Comparison of ENCODE assay signal across 14 cellular contexts in genomic region chr20:63222541-63222940, GRCh38. TPM values are rescaled to one million over a fixed set of nuclear protein-coding genes. Genes with fewer than 3 reads are reported as not detected.
DNase-seq lines count a peak whose midpoint lies in the region; ATAC-seq and TF ChIP-seq lines count a peak whose summit lies in the region.
"Had no signal": no experiment of that assay in that cellular context is flagged by ENCODE, and none has a peak within 500 bp of the region (broad histone marks: within the 10 kb centered on the region; RNA-seq: fewer than 3 reads in every experiment).

No MANE protein-coding gene starts in this region.

- DNase-seq in Right ventricle myocardium inferior (ENCODE audit: missing footprints) (peak; percentile 51), left ventricle myocardium inferior (no peak), HT-29 (ENCODE audit: low spot score) (peak; percentile 31), RPMI8226 (peak; percentile 33), mucosa of descending colon (peak in 1 of 3 donors; percentile 35), NCI-H226 (no peak)
- DNase-seq: DMS 273 treated with DMSO at 0.1 percent for 48 hours, KBM-7, NCI-H526 treated with DMSO at 0.1 percent for 48 hours had no signal

- ATAC-seq in Right ventricle myocardium inferior (no peak), mucosa of descending colon (peak; percentile 16), GM19328 (IDR thresholded peaks at IDR 0.05; ENCODE audit: unreplicated experiment) (no peak), HG02678 (IDR thresholded peaks at IDR 0.05; ENCODE audit: unreplicated experiment) (no peak)

- no peak overlapping the region for H3K27ac ChIP-seq in left ventricle myocardium inferior (replicated peaks)

- intact Hi-C loops in Right ventricle myocardium inferior (cut with DNase I) = loop anchor here (10.0 kb wide), 1 partner anchor 168 kb away; no protein-coding TSS in a partner anchor
- intact Hi-C loops in left ventricle myocardium inferior (cut with micrococcal nuclease) = no loop called here
- intact Hi-C loops in mucosa of descending colon (cut with DNase I, micrococcal nuclease) = no loop called here

- H3K9me3 ChIP-seq in left ventricle myocardium inferior (replicated peaks) (no peaks in the 10 kb centered on the region), mucosa of descending colon (no peaks in the 10 kb centered on the region)
- H3K9me3 ChIP-seq: A549 had no signal

- H3K36me3 ChIP-seq in left ventricle myocardium inferior (no peaks in the 10 kb centered on the region), mucosa of descending colon (ENCODE audit: low read depth) (no peaks in the 10 kb centered on the region)

- H3K27me3 ChIP-seq in left ventricle myocardium inferior (ENCODE audit: low read depth) = peaks cover 31% of the 10 kb centered on the region

- H3K4me3 ChIP-seq in left ventricle myocardium inferior (no peak overlapping the region), mucosa of descending colon (no peak overlapping the region)
- H3K4me3 ChIP-seq: A549 had no signal

- H3K4me1 ChIP-seq in left ventricle myocardium inferior = peaks cover 10% of the 10 kb centered on the region
- H3K4me1 ChIP-seq in mucosa of descending colon (ENCODE audit: low read depth) = no peaks in the 10 kb centered on the region

- TF ChIP-seq CTCF in left ventricle myocardium inferior (IDR thresholded peaks at IDR 0.05; ENCODE audit: borderline replicate concordance) (no peak), mucosa of descending colon (IDR thresholded peaks at IDR 0.05) (no peak)

RNA-seq across cellular contexts. Expression of gene YTHDF1, which starts 6.6 kb away (rescaled TPM):
- total RNA-seq in Right ventricle myocardium inferior (22.9 TPM), left ventricle myocardium inferior (22.2 TPM), mucosa of descending colon (10 to 100 TPM; 32.0 to 37.2 (median 34.2) TPM)
- 47.2 and 53.6 TPM in 2 replicates for total RNA-seq in HT-29 (2014; rRNA removed; shearing (Covaris generic))

RNA-seq across cellular contexts. Expression of gene BIRC7, which starts 13.2 kb away (rescaled TPM):
- total RNA-seq in Right ventricle myocardium inferior (not detected), left ventricle myocardium inferior (0.27 TPM), mucosa of descending colon (under 1 TPM in 1 of 3 donors, not detected in 2; 0.22 TPM)
- total RNA-seq in HT-29 (2014; rRNA removed; shearing (Covaris generic)) = 1.3 and 2.7 TPM in 2 replicates
- total RNA-seq: H9 had no signal

RNA-seq across cellular contexts. Expression of gene NKAIN4, which starts 31.7 kb away (rescaled TPM):
- not detected for total RNA-seq in Right ventricle myocardium inferior
- not detected for total RNA-seq in left ventricle myocardium inferior
- not detected in 2 replicates for total RNA-seq in HT-29 (2014; rRNA removed; shearing (Covaris generic))
- 1 to 10 TPM in 1 of 3 donors, not detected in 2; 1.6 TPM for total RNA-seq in mucosa of descending colon
- total RNA-seq: SK-MEL-5 had no signal

RNA-seq across cellular contexts. Expression of gene ARFGAP1, which starts 50.1 kb away (rescaled TPM):
- 28.8 TPM for total RNA-seq in Right ventricle myocardium inferior
- 33.4 TPM for total RNA-seq in left ventricle myocardium inferior
- 142 and 150 TPM in 2 replicates for total RNA-seq in HT-29 (2014; rRNA removed; shearing (Covaris generic))
- total RNA-seq in mucosa of descending colon = 10 to 100 TPM; 76.5 to 85.8 (median 82.4) TPM

Comparison
In these comparisons a context has a peak if more than half of its experiments do, and no peak if none do; other contexts are left out.
1. DNase-seq: peak in Right ventricle myocardium inferior (single experiment), HT-29 (single experiment) and RPMI8226 (single experiment); none in left ventricle myocardium inferior (single experiment) and NCI-H226 (single experiment).